Comparison of ENCODE assay signal across 17 cellular contexts in the genomic region with DNA sequence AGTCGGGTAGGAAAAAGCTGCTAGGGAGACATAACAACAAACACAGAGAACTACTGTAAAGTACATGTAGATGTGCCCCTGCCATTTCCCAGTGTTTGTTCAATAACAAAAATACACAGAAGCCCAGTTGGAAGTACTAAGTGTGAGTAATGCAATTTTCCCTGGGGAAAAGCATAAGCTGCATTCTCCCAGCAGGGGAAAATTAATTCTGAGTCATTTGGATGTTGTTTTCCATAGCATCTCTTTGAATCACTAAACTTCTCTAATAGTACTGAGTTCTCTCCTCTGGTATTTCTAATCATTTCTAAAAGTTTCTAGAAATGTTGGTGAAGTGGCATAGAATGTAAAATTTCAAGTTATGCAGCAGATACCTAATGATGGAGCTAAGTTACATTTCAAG.
A peak's percentile ranks its signal among the peaks of the same experiment; 100 is the strongest.
DNase-seq lines count a peak whose midpoint lies in the region; ATAC-seq, FAIRE-seq and TF ChIP-seq lines count a peak whose summit lies in the region.
"Had no signal": no experiment of that assay in that cellular context is flagged by ENCODE, and none has a peak within 500 bp of the region (broad histone marks: within the 10 kb centered on the region; RNA-seq: fewer than 3 reads in every experiment).

No MANE protein-coding gene starts in this region.

- peak overlapping the region; percentile 54 for H3K9ac ChIP-seq in astrocyte (ENCODE audit: low read length)

- CTCF ChIA-PET in BJ (lab: Yijun Ruan, JAX), result no interaction called here

- POLR2A ChIA-PET in BJ (lab: Charles Lee), result no interaction called here

- no peak overlapping the region for H2AFZ ChIP-seq in astrocyte (ENCODE audit: low read depth, low read length)
- H2AFZ ChIP-seq: PC-9 had no signal

- no peak overlapping the region for H3K4me2 ChIP-seq in astrocyte (ENCODE audit: low read length)
- H3K4me2 ChIP-seq: PC-9 had no signal

- H3K9me3 ChIP-seq in astrocyte (ENCODE audit: insufficient read depth, low read depth, low read length) (no peaks in the 10 kb centered on the region), upper lobe of right lung (no peaks in the 10 kb centered on the region)
- H3K9me3 ChIP-seq: ovary had no signal

- no peak overlapping the region for H3K4me3 Mint-ChIP-seq in astrocyte (ENCODE audit: unreplicated experiment)
- H3K4me3 Mint-ChIP-seq in activated naive CD8-positive, alpha-beta T cell treated with anti-CD3 and anti-CD28 coated beads, Interleukin-2, amount 50 U/mL, for 24 hours, result no peak overlapping the region
- H3K4me3 Mint-ChIP-seq: activated CD8-positive, alpha-beta T cell treated with anti-CD3 and anti-CD28 coated beads for 36 hours; activated naive CD4-positive, alpha-beta T cell treated with anti-CD3 and anti-CD28 coated beads for 36 hours; dendritic cell treated with granulocyte-macrophage colony-stimulating factor and Interleukin-4, amounts not matched to agents 40 ng/mL and 50 ng/mL, for 4 days had no signal

- no peak for ATAC-seq in upper lobe of right lung
- no peak for ATAC-seq in activated naive CD8-positive, alpha-beta T cell treated with anti-CD3 and anti-CD28 coated beads, Interleukin-2, amount 50 U/mL, for 24 hours
- ATAC-seq: activated CD8-positive, alpha-beta T cell treated with anti-CD3 and anti-CD28 coated beads for 36 hours had no signal

- no peaks in the 10 kb centered on the region for H3K36me3 ChIP-seq in BJ (ENCODE audit: control insufficient read depth, insufficient read depth, low read length)
- no peaks in the 10 kb centered on the region for H3K36me3 ChIP-seq in astrocyte (ENCODE audit: insufficient read depth, low read length)
- no peaks in the 10 kb centered on the region for H3K36me3 ChIP-seq in upper lobe of right lung
- H3K36me3 ChIP-seq: ovary had no signal

- H3K27ac Mint-ChIP-seq in astrocyte (ENCODE audit: unreplicated experiment), result peak overlapping the region; percentile 48
- no peak overlapping the region for H3K27ac Mint-ChIP-seq in activated naive CD8-positive, alpha-beta T cell treated with anti-CD3 and anti-CD28 coated beads, Interleukin-2, amount 50 U/mL, for 24 hours
- H3K27ac Mint-ChIP-seq: activated CD8-positive, alpha-beta T cell treated with anti-CD3 and anti-CD28 coated beads for 36 hours; activated naive CD4-positive, alpha-beta T cell treated with anti-CD3 and anti-CD28 coated beads for 36 hours; dendritic cell treated with granulocyte-macrophage colony-stimulating factor and Interleukin-4, amounts not matched to agents 40 ng/mL and 50 ng/mL, for 4 days had no signal

- H3K79me2 ChIP-seq in astrocyte (ENCODE audit: insufficient read depth, low read length), result no peaks in the 10 kb centered on the region

- H3K4me1 ChIP-seq in astrocyte (ENCODE audit: insufficient read depth, low read length) (no peaks in the 10 kb centered on the region), upper lobe of right lung (no peaks in the 10 kb centered on the region)

- DNase-seq in BJ (ENCODE audit: low read depth) (peak; percentile 26), HS-5 (ENCODE audit: low read depth) (peak; percentile 70), astrocyte (ENCODE audit: low read depth) (peak; percentile 28), iris pigment epithelial cell (ENCODE audit: low read depth) (peak; percentile 10), NCI-H1436 treated with DMSO at 0.1 percent for 48 hours (lab: John Stamatoyannopoulos, UW) (no peak), activated T-cell treated with anti-CD3 and anti-CD28 coated beads for 4 hours (no peak), upper lobe of right lung (no peak)
- no peak for DNase-seq in activated naive CD8-positive, alpha-beta T cell treated with anti-CD3 and anti-CD28 coated beads, Interleukin-2, amount 50 U/mL, for 24 hours
- DNase-seq: activated CD8-positive, alpha-beta T cell treated with anti-CD3 and anti-CD28 coated beads for 36 hours; activated naive CD4-positive, alpha-beta T cell treated with anti-CD3 and anti-CD28 coated beads for 36 hours; NCI-H187; ovary; PC-9; stimulated activated CD4-positive, alpha-beta T cell treated with anti-CD3 and anti-CD28 coated beads, Interleukin-2, amount 100 ng/mL, for 48 hours; stimulated activated naive CD4-positive, alpha-beta T cell treated with Interleukin-2 at 50 U/mL for 16 hours had no signal

- H3K4me3 ChIP-seq in BJ (ENCODE audit: low read depth, low read length) (no peak overlapping the region), astrocyte (ENCODE audit: insufficient read depth, low read depth, low read length) (no peak overlapping the region), upper lobe of right lung (no peak overlapping the region)
- H3K4me3 ChIP-seq: lung, ovary, PC-9 had no signal

- no peaks in the 10 kb centered on the region for H3K9me3 Mint-ChIP-seq in astrocyte (ENCODE audit: unreplicated experiment)
- H3K9me3 Mint-ChIP-seq in activated naive CD8-positive, alpha-beta T cell treated with anti-CD3 and anti-CD28 coated beads, Interleukin-2, amount 50 U/mL, for 24 hours, result no peaks in the 10 kb centered on the region
- H3K9me3 Mint-ChIP-seq: activated naive CD4-positive, alpha-beta T cell treated with anti-CD3 and anti-CD28 coated beads for 36 hours; dendritic cell treated with granulocyte-macrophage colony-stimulating factor and Interleukin-4, amounts not matched to agents 40 ng/mL and 50 ng/mL, for 4 days had no signal

- H3K27me3 ChIP-seq in BJ (ENCODE audit: control insufficient read depth, insufficient read depth, low read length), result no peaks in the 10 kb centered on the region
- no peaks in the 10 kb centered on the region for H3K27me3 ChIP-seq in astrocyte (ENCODE audit: insufficient read depth, low read length)
- H3K27me3 ChIP-seq in upper lobe of right lung, result no peaks in the 10 kb centered on the region
- H3K27me3 ChIP-seq: ovary had no signal

- intact Hi-C loops in upper lobe of right lung (cut with DNase I), result no loop called here

- H4K20me1 ChIP-seq in astrocyte (ENCODE audit: insufficient read depth, low read length), result no peaks in the 10 kb centered on the region

- H3K27me3 Mint-ChIP-seq in astrocyte (ENCODE audit: low read depth, unreplicated experiment), result no peaks in the 10 kb centered on the region
- H3K27me3 Mint-ChIP-seq in activated naive CD8-positive, alpha-beta T cell treated with anti-CD3 and anti-CD28 coated beads, Interleukin-2, amount 50 U/mL, for 24 hours, result no peaks in the 10 kb centered on the region
- H3K27me3 Mint-ChIP-seq: activated CD8-positive, alpha-beta T cell treated with anti-CD3 and anti-CD28 coated beads for 36 hours; dendritic cell treated with granulocyte-macrophage colony-stimulating factor and Interleukin-4, amounts not matched to agents 40 ng/mL and 50 ng/mL, for 4 days had no signal

- peaks cover 6% of the 10 kb centered on the region for H3K4me1 Mint-ChIP-seq in astrocyte (ENCODE audit: low read depth, unreplicated experiment)
- H3K4me1 Mint-ChIP-seq in activated naive CD8-positive, alpha-beta T cell treated with anti-CD3 and anti-CD28 coated beads, Interleukin-2, amount 50 U/mL, for 24 hours, result no peaks in the 10 kb centered on the region

- H3K36me3 Mint-ChIP-seq in astrocyte (ENCODE audit: low read depth, unreplicated experiment), result no peaks in the 10 kb centered on the region
- H3K36me3 Mint-ChIP-seq in activated naive CD8-positive, alpha-beta T cell treated with anti-CD3 and anti-CD28 coated beads, Interleukin-2, amount 50 U/mL, for 24 hours (ENCODE audit: low read depth), result no peaks in the 10 kb centered on the region

- FAIRE-seq in astrocyte (lab: Jason Lieb, UNC), result no peak

- no peak for TF ChIP-seq CTCF in BJ (IDR thresholded peaks at IDR 0.05; ENCODE audit: insufficient read depth, low read depth, low read length)
- no peak for TF ChIP-seq CTCF in astrocyte (IDR thresholded peaks at IDR 0.05; ENCODE audit: insufficient read depth, low read depth, low read length)
- TF ChIP-seq CTCF in upper lobe of right lung (IDR thresholded peaks at IDR 0.05), result no peak

- H3K27ac ChIP-seq in astrocyte (ENCODE audit: low read depth, low read length) (peak overlapping the region; percentile 43), upper lobe of right lung (no peak overlapping the region)
- H3K27ac ChIP-seq: ovary, PC-9 had no signal

Comparison
In these comparisons a context has a peak if more than half of its experiments do, and no peak if none do; other contexts are left out.
1. DNase-seq: peak in BJ (single experiment), HS-5 (single experiment), astrocyte (single experiment) and iris pigment epithelial cell (single experiment); none in NCI-H1436 treated with DMSO at 0.1 percent for 48 hours (single experiment), activated T-cell treated with anti-CD3 and anti-CD28 coated beads for 4 hours (single experiment), upper lobe of right lung (single experiment) and activated naive CD8-positive, alpha-beta T cell treated with anti-CD3 and anti-CD28 coated beads, Interleukin-2, amount 50 U/mL, for 24 hours (single experiment).